In the genomic region with DNA sequence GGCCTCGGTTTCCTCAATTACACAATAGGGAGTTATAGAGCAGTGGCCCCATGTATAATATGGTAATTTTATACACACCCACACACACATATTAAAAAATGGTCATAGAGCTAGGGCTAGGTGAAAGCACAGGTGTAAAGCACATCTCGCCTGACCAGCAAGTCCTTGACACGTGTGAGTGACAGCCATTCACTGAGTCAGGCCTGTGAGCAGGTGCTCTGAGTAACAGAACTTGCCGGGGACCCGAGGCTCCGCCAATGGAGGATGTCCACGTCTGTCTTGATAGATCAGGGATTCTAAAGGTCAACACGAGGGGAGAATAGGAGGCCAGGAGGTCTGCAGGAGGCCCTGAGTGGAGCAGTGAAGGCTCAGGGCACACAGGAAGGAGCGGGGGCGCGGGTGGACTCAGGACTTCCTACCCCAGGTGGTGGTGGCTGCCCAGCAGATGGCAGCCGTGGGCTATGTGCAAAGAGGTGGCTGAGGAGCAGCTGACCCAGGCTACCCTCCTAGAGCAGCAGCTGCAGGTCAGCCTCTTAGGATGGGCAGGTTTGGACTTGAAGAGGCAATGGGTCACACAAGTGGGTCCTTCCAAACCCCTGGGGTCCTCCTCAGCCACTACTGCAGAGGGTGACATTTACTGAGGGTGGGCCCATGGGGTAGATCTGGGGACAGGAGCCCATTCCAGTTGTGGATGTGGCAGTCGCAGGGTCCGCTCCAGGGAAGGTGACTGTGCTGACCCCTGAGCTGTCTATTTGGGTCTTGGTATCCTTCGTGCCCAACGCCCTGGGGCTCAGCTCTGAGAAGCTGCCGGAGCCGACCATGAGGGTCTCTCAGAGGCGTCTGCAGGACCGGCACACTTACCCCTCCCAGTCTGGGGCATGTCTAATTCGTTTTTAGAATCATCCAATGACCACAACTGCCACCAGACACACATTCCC, we compare ENCODE assay signal across 9 cellular contexts. TPM values are rescaled to one million over a fixed set of nuclear protein-coding genes. Genes with fewer than 3 reads are reported as not detected.
DNase-seq lines count a peak whose midpoint lies in the region; ATAC-seq and TF ChIP-seq lines count a peak whose summit lies in the region.
"Had no signal": no experiment of that assay in that cellular context is flagged by ENCODE, and none has a peak within 500 bp of the region (broad histone marks: within the 10 kb centered on the region; RNA-seq: fewer than 3 reads in every experiment).

No MANE protein-coding gene starts in this region.

- H3K27ac ChIP-seq in gastrocnemius medialis = peak overlapping the region; percentile 18 to 73 (median 62)

- H3K4me3 Mint-ChIP-seq in T-helper 2 cell treated with Interferon-gamma antibody and Interleukin-4, amounts not matched to agents 5 μg/mL and 100 μg/mL, for 36 hours = peak overlapping the region; percentile 22

- peaks cover 37% of the 10 kb centered on the region for H3K36me3 Mint-ChIP-seq in T-helper 2 cell treated with Interferon-gamma antibody and Interleukin-4, amounts not matched to agents 5 μg/mL and 100 μg/mL, for 36 hours (ENCODE audit: low read depth)

- no peaks in the 10 kb centered on the region for H3K27me3 Mint-ChIP-seq in T-helper 2 cell treated with Interferon-gamma antibody and Interleukin-4, amounts not matched to agents 5 μg/mL and 100 μg/mL, for 36 hours (ENCODE audit: low read depth)

- H3K27me3 ChIP-seq in gastrocnemius medialis = no peaks in the 10 kb centered on the region

- in situ Hi-C loops in gastrocnemius medialis (cut with MboI; ENCODE audit: low sequenced_read_pairs in 4 of 4) = loop anchor here in 3 of 4 donors (5.0 to 25.0 kb wide), 2 partner anchors 151 to 671 kb away; partner anchors contain the start of gene RAPGEF1 (in 3 of the 3)

- no peak overlapping the region for H3K4me3 ChIP-seq in gastrocnemius medialis
- H3K4me3 ChIP-seq: skin epidermis had no signal

- peak; percentile 93 for ATAC-seq in left ventricle myocardium superior
- peak; percentile 70 to 77 for ATAC-seq in gastrocnemius medialis
- ATAC-seq in GM19467 (IDR thresholded peaks at IDR 0.05; ENCODE audit: unreplicated experiment) = no peak

- H3K9me3 Mint-ChIP-seq in T-helper 2 cell treated with Interferon-gamma antibody and Interleukin-4, amounts not matched to agents 5 μg/mL and 100 μg/mL, for 36 hours = no peaks in the 10 kb centered on the region

- TF ChIP-seq POLR2A in gastrocnemius medialis (IDR thresholded peaks at IDR 0.05) = no peak

- H3K4me1 Mint-ChIP-seq in T-helper 2 cell treated with Interferon-gamma antibody and Interleukin-4, amounts not matched to agents 5 μg/mL and 100 μg/mL, for 36 hours (ENCODE audit: low read depth) = peaks cover 15% of the 10 kb centered on the region

- intact Hi-C loops in left ventricle myocardium superior (cut with micrococcal nuclease) = loop anchor here (10.0 kb wide), 1 partner anchor 144 kb away; no protein-coding TSS in a partner anchor
- intact Hi-C loops in gastrocnemius medialis (cut with DNase I; ENCODE audit: low total_unique reads) = loop anchor here (1.0 to 10.0 kb wide), 2 partner anchors 149 to 654 kb away; partner anchors contain the start of gene RAPGEF1

- peak overlapping the region; percentile 51 for H3K27ac Mint-ChIP-seq in T-helper 2 cell treated with Interferon-gamma antibody and Interleukin-4, amounts not matched to agents 5 μg/mL and 100 μg/mL, for 36 hours

- peak; percentile 94 to 98 (median 96) for TF ChIP-seq CTCF in gastrocnemius medialis (IDR thresholded peaks at IDR 0.05 in 4 of 5, conservative IDR thresholded peaks at IDR 0.05 in 1 of 5)

- DNase-seq in NCI-H1694 treated with DMSO at 0.1 percent for 48 hours (lab: John Stamatoyannopoulos, UW) (peak; percentile 35), NCI-H1694 (lab: John Stamatoyannopoulos, UW) (no peak), NCI-H128 (lab: John Stamatoyannopoulos, UW; ENCODE audit: unreplicated experiment) (peak; percentile 44), amniotic epithelial cell (ENCODE audit: low read depth) (peak; percentile 64), left ventricle myocardium superior (peak; percentile 91), gastrocnemius medialis (peak; percentile 55 to 83)
- DNase-seq in T-helper 2 cell treated with Interferon-gamma antibody and Interleukin-4, amounts not matched to agents 5 μg/mL and 100 μg/mL, for 36 hours (ENCODE audit: low spot score) = peak; percentile 76

- H3K4me1 ChIP-seq in gastrocnemius medialis = peaks cover 0 to 8% of the 10 kb centered on the region in 2 donors

- H3K36me3 ChIP-seq in gastrocnemius medialis = peaks cover 4 to 62% of the 10 kb centered on the region in 2 donors

- no peaks in the 10 kb centered on the region for H3K9me3 ChIP-seq in gastrocnemius medialis

RNA-seq across cellular contexts. Expression of gene PRRT1B, which starts 45.9 kb away (rescaled TPM):
- total RNA-seq in left ventricle myocardium superior = not detected
- total RNA-seq in gastrocnemius medialis = not detected
